Comparison of ENCODE assay signal across 8 cellular contexts in genomic region chr17:21041753-21042433, GRCh38. TPM values are rescaled to one million over a fixed set of nuclear protein-coding genes. Genes with fewer than 3 reads are reported as not detected.
DNase-seq lines count a peak whose midpoint lies in the region; ATAC-seq, FAIRE-seq and TF ChIP-seq lines count a peak whose summit lies in the region.

No MANE protein-coding gene starts in this region.

- H3K4me2 ChIP-seq in MM.1S (ENCODE audit: low read depth, low read length) = peak overlapping the region; percentile 77

- H4K20me1 ChIP-seq in MM.1S (ENCODE audit: insufficient read depth, low read length) = peaks cover 16% of the 10 kb centered on the region; the same call in 1 of the 2 replicates

- intact Hi-C loops in right cardiac atrium (cut with DNase I) = no loop called here
- intact Hi-C loops in psoas muscle (cut with DNase I) = loop anchor here (2.0 to 10.0 kb wide), 4 partner anchors 35 to 245 kb away; partner anchors contain the start of gene TMEM11 (in 1 of the 2)
- intact Hi-C loops in aorta (cut with DNase I) = loop anchor here in 1 of 2 donors (2.0 to 10.0 kb wide), 2 partner anchors 213 to 245 kb away; partner anchors contain the start of gene NATD1

- ATAC-seq in right cardiac atrium (peak; percentile 73 to 76), psoas muscle (peak; percentile 67 to 71 (median 68)), aorta (ENCODE audit: low FRiP score) (peak; percentile 80), HG02571 (IDR thresholded peaks at IDR 0.05; ENCODE audit: unreplicated experiment) (no peak)

- H3K4me3 ChIP-seq in MM.1S (ENCODE audit: low read length) = peak overlapping the region; percentile 80
- peak overlapping the region; percentile 88 for H3K4me3 ChIP-seq in right cardiac atrium (ENCODE audit: low read length)
- H3K4me3 ChIP-seq in psoas muscle = peak overlapping the region; percentile 93
- H3K4me3 ChIP-seq in aorta (ENCODE audit: low read length in 2 of 2) = peak overlapping the region; percentile 90 to 100

- H3K9me3 ChIP-seq in MM.1S (replicated peaks; ENCODE audit: insufficient read depth, low read length) (no peaks in the 10 kb centered on the region), right cardiac atrium (ENCODE audit: control insufficient read depth, low read length) (no peaks in the 10 kb centered on the region), psoas muscle (no peaks in the 10 kb centered on the region), aorta (ENCODE audit: control insufficient read depth, low read length) (no peaks in the 10 kb centered on the region)

- TF ChIP-seq POLR2A in GM12891 (IDR thresholded peaks at IDR 0.05; ENCODE audit: low read depth, low read length) = no peak

- WGBS in right cardiac atrium = under 1% methylated on average over 45 of the region's 45 CpGs
- WGBS in psoas muscle, 3 donors = 0 to 1% (median 1%) methylated on average over 33 to 45 of the region's 45 CpGs
- 1 to 2% methylated on average over 32 to 45 of the region's 45 CpGs for WGBS in aorta, 2 donors

- H3K27ac ChIP-seq in MM.1S (ENCODE audit: low read length) (peak overlapping the region; percentile 95), angular gyrus (ENCODE audit: low read depth, low read length) (peak overlapping the region; percentile 99), right cardiac atrium (ENCODE audit: low read length) (peak overlapping the region; percentile 100), psoas muscle (peak overlapping the region; percentile 99), aorta (ENCODE audit: low read depth in 1 of 2, low read length in 2 of 2) (peak overlapping the region in 1 of 2 donors; percentile 50)

- peaks cover 56% of the 10 kb centered on the region for H3K79me2 ChIP-seq in MM.1S (ENCODE audit: low read length)

- H3K36me3 ChIP-seq in MM.1S (replicated peaks; ENCODE audit: insufficient read depth, low read length) (no peaks in the 10 kb centered on the region), psoas muscle (ENCODE audit: insufficient read depth in 1 of 2, low read depth in 1 of 2) (peaks cover 0 to 5% of the 10 kb centered on the region in 2 donors), aorta (ENCODE audit: control insufficient read depth in 1 of 2, insufficient read depth in 2 of 2, low read length in 1 of 2) (no peaks in the 10 kb centered on the region)

- peak; percentile 39 for DNase-seq in GM12891 (ENCODE audit: insufficient read length, low spot score)
- DNase-seq in MM.1S = peak; percentile 75
- peak; percentile 43 to 77 (median 49) for DNase-seq in T-helper 1 cell
- DNase-seq in right cardiac atrium = peak; percentile 92 to 96 (median 96)
- DNase-seq in psoas muscle = peak; percentile 90 to 94
- peak; percentile 92 to 93 for DNase-seq in aorta

- H3F3A ChIP-seq in MM.1S (ENCODE audit: insufficient read depth, low read length) = peaks cover 23% of the 10 kb centered on the region

- H3K4me1 ChIP-seq in MM.1S (ENCODE audit: low read length) (peaks cover 26% of the 10 kb centered on the region), right cardiac atrium (ENCODE audit: control insufficient read depth, insufficient read depth, low read length) (peaks cover 12% of the 10 kb centered on the region), psoas muscle (peaks cover 35% of the 10 kb centered on the region), aorta (ENCODE audit: control insufficient read depth in 1 of 2, insufficient read depth in 2 of 2, low read length in 2 of 2) (peaks cover 0 to 5% of the 10 kb centered on the region in 2 donors)

- peak overlapping the region; percentile 93 for H3K9ac ChIP-seq in MM.1S (ENCODE audit: low read length)

- no peaks in the 10 kb centered on the region for H3K9me2 ChIP-seq in MM.1S (replicated peaks; ENCODE audit: insufficient read depth, low read length)

- no peak for TF ChIP-seq CTCF in MM.1S (IDR thresholded peaks at IDR 0.05; ENCODE audit: low read length)
- no peak for TF ChIP-seq CTCF in psoas muscle (IDR thresholded peaks at IDR 0.05)

- FAIRE-seq in GM12891 (lab: Jason Lieb, UNC) = peak; percentile 63

- no peaks in the 10 kb centered on the region for H3K27me3 ChIP-seq in MM.1S (replicated peaks; ENCODE audit: insufficient read depth, low read length)
- H3K27me3 ChIP-seq in right cardiac atrium (ENCODE audit: control insufficient read depth, insufficient read depth) = no peaks in the 10 kb centered on the region
- no peaks in the 10 kb centered on the region for H3K27me3 ChIP-seq in psoas muscle (ENCODE audit: insufficient read depth in 3 of 3, low read length in 2 of 3)
- no peaks in the 10 kb centered on the region for H3K27me3 ChIP-seq in aorta (ENCODE audit: control insufficient read depth in 1 of 2, insufficient read depth in 2 of 2, low read length in 1 of 2)

- H2AFZ ChIP-seq in MM.1S (ENCODE audit: low read length) = no peak overlapping the region

TF ChIP-seq in GM12891, 5 proteins besides CTCF, POLR2A, EP300 and RAD21:
- no peak for TF ChIP-seq POLR2AphosphoS5 (IDR thresholded peaks at IDR 0.05; ENCODE audit: low read depth, low read length)
- TF ChIP-seq TAF1 (IDR thresholded peaks at IDR 0.05; ENCODE audit: low read depth, low read length) = no peak
- TF ChIP-seq PAX5 (IDR thresholded peaks at IDR 0.05; ENCODE audit: insufficient read depth, low read length, severe bottlenecking) = no peak
- no peak for TF ChIP-seq SPI1 (IDR thresholded peaks at IDR 0.05; ENCODE audit: low read depth, low read length)
- no peak for TF ChIP-seq POU2F2 (IDR thresholded peaks at IDR 0.05; ENCODE audit: low read depth, low read length)

RNA-seq across cellular contexts. Expression of gene USP22, which starts 0.9 kb away (rescaled TPM):
- polyA plus RNA-seq in GM12891 (2012; ENCODE audit: low read depth, missing spikeins) = 47.3 TPM
- total RNA-seq in right cardiac atrium (100 to 1,000 TPM; 155 to 175 (median 168) TPM), psoas muscle (100 to 1,000 TPM; 150 to 287 (median 183) TPM), aorta (100 to 1,000 TPM; 131 to 168 TPM)
- polyA plus RNA-seq in right cardiac atrium (52.2 TPM), psoas muscle (10 to 100 TPM; 46.4 to 80.5 (median 76.5) TPM), aorta (10 to 100 TPM; 21.5 to 41.5 TPM)

Comparison
In these comparisons a context has a peak if more than half of its experiments do, and no peak if none do; other contexts are left out.
1. DNase-seq: peak in every context shown above with its lines; median percentile 96 in right cardiac atrium; 92 in aorta; 92 in psoas muscle; 75 in MM.1S; 49 in T-helper 1 cell; 39 in GM12891.
2. intact Hi-C loops: an anchor here in psoas muscle (2.0 to 10.0 kb wide); none called in right cardiac atrium.